Comparison of ENCODE assay signal across 10 cellular contexts in the genomic region with DNA sequence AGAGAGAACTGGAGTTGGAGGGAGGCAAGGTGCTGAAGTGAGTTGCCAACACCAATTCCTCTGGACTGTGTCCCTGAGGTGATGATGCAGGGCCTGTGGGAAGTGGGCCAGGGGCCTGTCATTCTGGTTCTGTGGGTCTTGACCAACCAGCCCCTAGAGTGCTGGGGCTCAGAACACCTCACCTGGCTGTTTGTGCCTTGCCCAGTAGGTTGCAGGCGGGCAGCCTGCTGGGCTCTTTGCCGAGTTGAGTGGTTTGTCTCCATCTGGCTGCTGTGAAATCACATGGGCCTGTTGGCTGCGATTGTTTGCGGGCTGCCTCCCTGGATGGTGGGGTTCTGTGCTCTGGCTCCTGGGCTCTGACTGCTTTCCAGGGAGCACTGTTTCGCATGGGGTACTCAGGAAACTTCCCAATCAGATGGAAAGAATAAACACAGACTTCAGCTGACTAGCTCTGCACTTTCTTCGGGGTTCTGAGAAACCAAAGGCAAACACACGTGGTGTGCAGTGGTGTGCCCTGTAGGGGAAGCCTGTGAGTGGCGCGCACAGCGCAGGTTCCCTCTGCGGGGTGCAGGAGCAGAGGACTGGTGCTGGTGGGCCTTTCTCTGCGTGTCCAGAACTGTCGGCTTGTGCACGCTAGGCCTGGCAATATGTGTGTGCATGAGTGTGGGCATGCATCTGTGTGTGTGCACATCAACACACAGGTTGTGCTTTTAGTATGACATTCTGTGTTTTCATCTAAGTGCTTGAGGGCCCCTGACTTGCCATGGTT.
DNase-seq lines count a peak whose midpoint lies in the region; ATAC-seq and TF ChIP-seq lines count a peak whose summit lies in the region.
"Had no signal": no experiment of that assay in that cellular context is flagged by ENCODE, and none has a peak within 500 bp of the region (broad histone marks: within the 10 kb centered on the region; RNA-seq: fewer than 3 reads in every experiment).

No MANE protein-coding gene starts in this region.

- no peaks in the 10 kb centered on the region for H3K36me3 ChIP-seq in GM23248 (ENCODE audit: low read depth)
- H3K36me3 ChIP-seq: neural progenitor cell had no signal

- H3K4me1 ChIP-seq in GM23248 (ENCODE audit: insufficient read depth), result no peaks in the 10 kb centered on the region

- H3K9me3 ChIP-seq in GM23248 (ENCODE audit: low read depth), result no peaks in the 10 kb centered on the region

- CTCF ChIA-PET in Calu3 (lab: Charles Lee), result interaction anchor here (0.6 to 1.5 kb wide), 3 partner anchors 12 to 94 kb away, joined by 3 to 8 read pairs (median 3); no protein-coding TSS in a partner anchor

- BruUV-seq in Calu3 (replicated peaks; lab: Mats Ljungman, UMichigan), result no TSS peak

- H3K9ac ChIP-seq in GM23248, result no peak overlapping the region
- H3K9ac ChIP-seq: neural progenitor cell had no signal

- peaks cover 62% of the 10 kb centered on the region for H3K4me1 Mint-ChIP-seq in Calu3 (ENCODE audit: low read depth, unreplicated experiment)
- peaks cover 76% of the 10 kb centered on the region for H3K4me1 Mint-ChIP-seq in nephron progenitor cell

- H3K4me3 ChIP-seq in GM23248, result no peak overlapping the region
- H3K4me3 ChIP-seq: neural progenitor cell had no signal

- H3K4me3 Mint-ChIP-seq in Calu3 (ENCODE audit: low read depth, unreplicated experiment) (no peak overlapping the region), nephron progenitor cell (no peak overlapping the region)
- H3K4me3 Mint-ChIP-seq: CD14-positive monocyte, neural progenitor cell had no signal

- in situ Hi-C loops in GM23248 (cut with MboI), result no loop called here

- H3K27ac Mint-ChIP-seq in Calu3 (ENCODE audit: unreplicated experiment), result peak overlapping the region; percentile 57
- H3K27ac Mint-ChIP-seq in nephron progenitor cell, result peak overlapping the region; percentile 39
- H3K27ac Mint-ChIP-seq: neural progenitor cell had no signal

- WGBS in GM23248 (ENCODE audit: low coverage in 1 of 2, low lambda C conversion rate in 2 of 2, missing lambda C conversion rate in 2 of 2), 2 experiments, result 81 to 82% methylated on average over 14 of the region's 14 CpGs

- DNase-seq in Calu3, result peak; percentile 58
- DNase-seq in head of caudate nucleus, result peak in 39 of 42 donors; percentile 25 to 88 (median 64)
- DNase-seq in nephron progenitor cell, result no peak
- DNase-seq in NCI-H345 treated with DMSO at 0.1 percent for 48 hours (lab: John Stamatoyannopoulos, UW; ENCODE audit: unreplicated experiment), result no peak
- no peak for DNase-seq in GM23248
- DNase-seq in stimulated activated CD4-positive, alpha-beta T cell treated with anti-CD3 and anti-CD28 coated beads, Interleukin-4, amount 100 ng/mL, for 24 hours, result no peak

- H2AFZ ChIP-seq in GM23248, result no peak overlapping the region
- H2AFZ ChIP-seq: neural progenitor cell had no signal

- H3K27me3 Mint-ChIP-seq in Calu3 (ENCODE audit: unreplicated experiment) (no peaks in the 10 kb centered on the region), nephron progenitor cell (ENCODE audit: low read depth, poor library complexity) (peaks cover 7% of the 10 kb centered on the region)

- no peaks in the 10 kb centered on the region for H4K20me1 ChIP-seq in GM23248 (ENCODE audit: insufficient read depth)

- no peak overlapping the region for H3K27ac ChIP-seq in GM23248
- H3K27ac ChIP-seq: neural progenitor cell had no signal

- ATAC-seq in HG03045 (IDR thresholded peaks at IDR 0.05; ENCODE audit: unreplicated experiment) (peak; percentile 7), GM18505 (IDR thresholded peaks at IDR 0.05; ENCODE audit: unreplicated experiment) (no peak)

- peaks cover 42% of the 10 kb centered on the region for H3K27me3 ChIP-seq in GM23248 (replicated peaks; ENCODE audit: insufficient read depth)
- H3K27me3 ChIP-seq: neural progenitor cell had no signal

- H3K9me2 ChIP-seq in GM23248 (ENCODE audit: insufficient read depth), result no peaks in the 10 kb centered on the region

- peaks cover 9% of the 10 kb centered on the region for H3K36me3 Mint-ChIP-seq in Calu3 (ENCODE audit: insufficient read depth, unreplicated experiment)
- H3K36me3 Mint-ChIP-seq in nephron progenitor cell (ENCODE audit: low read depth), result no peaks in the 10 kb centered on the region
- H3K36me3 Mint-ChIP-seq: neural progenitor cell had no signal

- H3K79me2 ChIP-seq in GM23248 (ENCODE audit: insufficient read depth), result no peaks in the 10 kb centered on the region

- H3F3A ChIP-seq in GM23248 (ENCODE audit: insufficient read depth), result no peaks in the 10 kb centered on the region

- TF ChIP-seq POLR2A in GM18505 (IDR thresholded peaks at IDR 0.05; ENCODE audit: borderline replicate concordance, extremely low read depth, insufficient read depth, insufficient read length), result no peak

- intact Hi-C loops in Calu3 (cut with micrococcal nuclease; ENCODE audit: unreplicated experiment) (loop anchor here (5.0 to 10.0 kb wide), 3 partner anchors 74 to 402 kb away; no protein-coding TSS in a partner anchor), head of caudate nucleus (cut with DNase I) (loop anchor here (10.0 kb wide), 1 partner anchor 96 kb away; the partner anchor contains the start of gene RHOU)

- TF ChIP-seq CTCF in Calu3 (IDR thresholded peaks at IDR 0.05; ENCODE audit: unreplicated experiment), result no peak
- no peak for TF ChIP-seq CTCF in nephron progenitor cell (IDR thresholded peaks at IDR 0.05)

- no peaks in the 10 kb centered on the region for H3K9me3 Mint-ChIP-seq in Calu3 (ENCODE audit: low read depth, unreplicated experiment)
- H3K9me3 Mint-ChIP-seq in nephron progenitor cell, result peaks cover 5% of the 10 kb centered on the region
- H3K9me3 Mint-ChIP-seq: neural progenitor cell had no signal

- no peak overlapping the region for H3K4me2 ChIP-seq in GM23248 (ENCODE audit: unreplicated experiment)
- H3K4me2 ChIP-seq: neural progenitor cell had no signal

Comparison
In these comparisons a context has a peak if more than half of its experiments do, and no peak if none do; other contexts are left out.
1. DNase-seq: peak in Calu3 (single experiment) and head of caudate nucleus (39 of 42); none in nephron progenitor cell (single experiment), NCI-H345 treated with DMSO at 0.1 percent for 48 hours (single experiment), GM23248 (single experiment) and stimulated activated CD4-positive, alpha-beta T cell treated with anti-CD3 and anti-CD28 coated beads, Interleukin-4, amount 100 ng/mL, for 24 hours (single experiment).